ENCODE assay signal across 8 cellular contexts in the genomic region with DNA sequence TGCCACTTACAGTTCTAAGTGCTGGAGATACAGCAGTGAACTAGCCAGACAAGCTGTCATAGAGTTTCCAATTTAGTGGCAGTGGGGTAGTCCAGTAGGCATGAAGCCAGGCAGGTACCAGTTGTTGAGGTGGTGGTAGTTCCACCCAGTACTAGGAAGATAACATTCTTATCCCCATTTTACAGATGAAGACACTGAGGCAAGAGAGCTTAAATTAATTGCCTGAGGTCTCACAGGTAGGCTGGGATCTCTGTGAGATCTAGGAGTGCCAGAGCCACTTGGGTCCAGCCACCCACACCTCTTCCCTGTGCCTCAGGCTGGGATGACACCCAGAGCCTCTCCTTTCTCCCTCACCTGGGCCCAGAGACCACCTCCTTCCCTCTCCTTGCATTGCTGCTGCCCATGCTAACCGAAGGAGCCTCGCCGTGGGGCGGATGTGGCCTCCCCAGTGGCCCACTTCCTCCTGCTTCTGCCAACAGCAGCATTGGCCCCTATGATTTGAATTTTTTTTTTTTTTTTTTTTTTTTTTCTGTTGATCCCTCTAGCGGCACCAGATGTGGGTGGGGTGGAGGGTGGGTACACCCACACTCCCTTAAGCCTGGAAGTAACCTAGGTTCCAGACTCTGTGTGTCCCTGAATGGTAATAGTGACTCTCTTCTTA.
DNase-seq lines count a peak whose midpoint lies in the region; ATAC-seq and TF ChIP-seq lines count a peak whose summit lies in the region.

No MANE protein-coding gene starts in this region.

- H4K8ac ChIP-seq in H9 (replicated peaks; ENCODE audit: insufficient read length, low read depth, low read length): no peak overlapping the region

- no peak overlapping the region for H3K9ac ChIP-seq in H9 (ENCODE audit: extremely low read depth, insufficient read length, low read length)

- ATAC-seq in T-cell (replicated peaks in 1 of 4) (peak; percentile 60 to 77 (median 74)), HG02970 (IDR thresholded peaks at IDR 0.05; ENCODE audit: low FRiP score, unreplicated experiment) (no peak)

- H2BK20ac ChIP-seq in H9 (ENCODE audit: low read depth, low read length, poor library complexity, severe bottlenecking): no peak overlapping the region

- H3K4me1 Mint-ChIP-seq in T-cell (peaks cover 93 to 97% (median 97%) of the 10 kb centered on the region in 3 donors), H9 (peaks cover 23 to 30% of the 10 kb centered on the region in 2 experiments)

- H4K91ac ChIP-seq in H9 (ENCODE audit: insufficient read length, low read depth, low read length): no peak overlapping the region

- no peak overlapping the region for H3K18ac ChIP-seq in H9 (ENCODE audit: insufficient read length, low read depth, low read length)

- H2AK5ac ChIP-seq in H9 (ENCODE audit: insufficient read length, low read length): no peak overlapping the region

- H3K9me3 Mint-ChIP-seq in T-cell (no peaks in the 10 kb centered on the region), H9 (no peaks in the 10 kb centered on the region)

- TF ChIP-seq POLR2A in GM19193 (IDR thresholded peaks at IDR 0.05; ENCODE audit: extremely low read depth, insufficient read depth, insufficient read length): peak; percentile 36

- no peak overlapping the region for H2BK12ac ChIP-seq in H9 (ENCODE audit: insufficient read length, low read depth, low read length)

- no peaks in the 10 kb centered on the region for H3K79me1 ChIP-seq in H9 (ENCODE audit: insufficient read depth, low read depth, low read length, poor library complexity, severe bottlenecking)

- H3K4me2 ChIP-seq in H9 (ENCODE audit: insufficient read depth, insufficient read length, low read length): no peak overlapping the region

- no peak overlapping the region for H3K4ac ChIP-seq in H9 (ENCODE audit: low read depth, low read length)

- no peak overlapping the region; the same call in 1 of the 2 replicates for H3K14ac ChIP-seq in H9 (ENCODE audit: insufficient read depth, low read length)

- peak overlapping the region; percentile 35 to 68 (median 65) for H3K4me3 Mint-ChIP-seq in T-cell
- H3K4me3 Mint-ChIP-seq in H9: no peak overlapping the region

- peak; percentile 57 to 86 (median 76) for DNase-seq in T-cell
- peak; percentile 42 for DNase-seq in activated naive CD4-positive, alpha-beta T cell treated with anti-CD3 and anti-CD28 coated beads, Interleukin-2, amount 50 U/mL, for 16 hours
- DNase-seq in stimulated activated CD4-positive, alpha-beta T cell treated with anti-CD3 and anti-CD28 coated beads, TNF-alpha, amount 100 ng/mL, for 1 hour (ENCODE audit: low read depth in 3 of 3, low spot score in 1 of 3): peak in 2 of 3 donors; percentile 27 to 39
- DNase-seq in NCI-H1694 treated with DMSO at 0.1 percent for 48 hours (lab: John Stamatoyannopoulos, UW): no peak
- no peak for DNase-seq in EL
- no peak for DNase-seq in H9

- no peak overlapping the region for H2BK120ac ChIP-seq in H9 (ENCODE audit: low read depth, low read length, poor library complexity, severe bottlenecking)

- no peak overlapping the region for H3K27ac ChIP-seq in H9 (ENCODE audit: insufficient read length, low read depth, low read length)

- H3K79me2 ChIP-seq in H9 (ENCODE audit: insufficient read depth, low read length): no peaks in the 10 kb centered on the region

- no peaks in the 10 kb centered on the region for H3K9me3 ChIP-seq in H9 (ENCODE audit: control insufficient read depth, low read depth, low read length)

- H3K27me3 ChIP-seq in H9 (ENCODE audit: insufficient read depth, low read length): no peaks in the 10 kb centered on the region

- no peak overlapping the region for H3T11ph ChIP-seq in H9 (ENCODE audit: low read length)

- no peak overlapping the region for H4K5ac ChIP-seq in H9 (ENCODE audit: insufficient read length, low read depth, low read length)

- POLR2A ChIA-PET in T-cell (lab: Charles Lee): interaction anchor here in 1 of 2 donors (0.7 kb wide), 1 partner anchor 11 kb away, joined by 13 read pairs; no protein-coding TSS in a partner anchor

- H3K4me1 ChIP-seq in H9 (ENCODE audit: insufficient read depth, low read length): peaks cover 15% of the 10 kb centered on the region; the same call in 1 of the 2 replicates

- no peak overlapping the region for H3K56ac ChIP-seq in H9 (ENCODE audit: insufficient read length, low read depth, low read length)

- H4K20me1 ChIP-seq in H9 (ENCODE audit: control insufficient read depth, insufficient read depth, insufficient read length): no peaks in the 10 kb centered on the region

- no peak overlapping the region for H2BK15ac ChIP-seq in H9 (ENCODE audit: low read depth, low read length)

- no peak overlapping the region for H2BK5ac ChIP-seq in H9 (ENCODE audit: insufficient read length, low read length)

- H3K36me3 Mint-ChIP-seq in T-cell (no peaks in the 10 kb centered on the region), H9 (ENCODE audit: insufficient read depth in 1 of 3, low read depth in 3 of 3) (no peaks in the 10 kb centered on the region; a peak in 1 of 7 replicates)

- H3K27ac Mint-ChIP-seq in T-cell (peak overlapping the region; percentile 93 to 94), H9 (peak overlapping the region in 1 of 3 experiments; percentile 70; a peak in 1 of 7 replicates)

- WGBS in H9 (ENCODE audit: extremely low coverage, insufficient read length, low lambda C conversion rate): no CpG with 5 or more reads among the region's 5 CpGs

- no peaks in the 10 kb centered on the region for H3K23me2 ChIP-seq in H9 (ENCODE audit: insufficient read length, low read depth, low read length, poor library complexity, severe bottlenecking)

- no peak overlapping the region for H2AFZ ChIP-seq in H9 (ENCODE audit: low read length)

- TF ChIP-seq CTCF in H9 (conservative IDR thresholded peaks at IDR 0.05): no peak

- H3K23ac ChIP-seq in H9 (ENCODE audit: insufficient read length, low read depth, low read length): no peak overlapping the region

- H3K27me3 Mint-ChIP-seq in T-cell (no peaks in the 10 kb centered on the region), H9 (ENCODE audit: low read depth) (peaks cover 11% of the 10 kb centered on the region)

- CTCF ChIA-PET in T-cell (lab: Charles Lee): interaction anchor here (0.6 to 1.3 kb wide), 5 partner anchors 38 to 655 kb away, joined by 3 to 6 read pairs (median 3); no protein-coding TSS in a partner anchor

Comparison
In these comparisons a context has a peak if more than half of its experiments do, and no peak if none do; other contexts are left out.
1. DNase-seq: peak in T-cell (34 of 34), activated naive CD4-positive, alpha-beta T cell treated with anti-CD3 and anti-CD28 coated beads, Interleukin-2, amount 50 U/mL, for 16 hours (single experiment) and stimulated activated CD4-positive, alpha-beta T cell treated with anti-CD3 and anti-CD28 coated beads, TNF-alpha, amount 100 ng/mL, for 1 hour (2 of 3); none in NCI-H1694 treated with DMSO at 0.1 percent for 48 hours (single experiment), EL (single experiment) and H9 (single experiment).
2. H3K4me3 Mint-ChIP-seq: peak in T-cell (3 of 3); none in H9 (0 of 2).